In genomic region chr21:44592446-44593365, GRCh38 we compare ENCODE assay signal across 23 cellular contexts. TPM values are rescaled to one million over a fixed set of nuclear protein-coding genes. Genes with fewer than 3 reads are reported as not detected.
DNase-seq lines count a peak whose midpoint lies in the region; ATAC-seq, FAIRE-seq and TF ChIP-seq lines count a peak whose summit lies in the region.
"Had no signal": no experiment of that assay in that cellular context is flagged by ENCODE, and none has a peak within 500 bp of the region (broad histone marks: within the 10 kb centered on the region; RNA-seq: fewer than 3 reads in every experiment).

TSS of gene KRTAP10-6 (minus strand) at chr21:44592505. CDS start at chr21:44592484, 21 bp downstream.

- no peak within 1 kb of the TSS for H2BK5ac ChIP-seq in mesendoderm (ENCODE audit: low read length)

- H3K27ac Mint-ChIP-seq in astrocyte (ENCODE audit: unreplicated experiment): peak within 1 kb of the TSS; percentile 58

- H3K36me3 ChIP-seq in cardiac muscle cell: no peaks in the 10 kb centered on the region
- H3K36me3 ChIP-seq in left ventricle myocardium inferior: no peaks in the 10 kb centered on the region
- H3K36me3 ChIP-seq in astrocyte (ENCODE audit: insufficient read depth, low read length): no peaks in the 10 kb centered on the region
- H3K36me3 ChIP-seq in mesendoderm (ENCODE audit: control insufficient read depth, insufficient read depth, low read length): no peaks in the 10 kb centered on the region
- H3K36me3 ChIP-seq in vagina: no peaks in the 10 kb centered on the region
- H3K36me3 ChIP-seq: heart right ventricle, neutrophil, tibial artery had no signal

- H3K27me3 Mint-ChIP-seq in astrocyte (ENCODE audit: low read depth, unreplicated experiment): peaks cover 27% of the 10 kb centered on the region

- no peak within 1 kb of the TSS for H3K23ac ChIP-seq in mesendoderm (ENCODE audit: low read length)

- no peak within 1 kb of the TSS for H3K9ac ChIP-seq in astrocyte (ENCODE audit: low read length)
- H3K9ac ChIP-seq in mesendoderm (ENCODE audit: low read length): no peak within 1 kb of the TSS
- H3K9ac ChIP-seq: KMS-11 had no signal

- peaks cover 18% of the 10 kb centered on the region for H3K4me1 ChIP-seq in cardiac muscle cell (ENCODE audit: low read depth)
- H3K4me1 ChIP-seq in left ventricle myocardium inferior: peaks cover 8% of the 10 kb centered on the region
- no peaks in the 10 kb centered on the region for H3K4me1 ChIP-seq in astrocyte (ENCODE audit: insufficient read depth, low read length)
- H3K4me1 ChIP-seq in mesendoderm (ENCODE audit: control insufficient read depth, low read depth, low read length): peaks cover 4% of the 10 kb centered on the region
- H3K4me1 ChIP-seq in vagina: no peaks in the 10 kb centered on the region
- H3K4me1 ChIP-seq: tibial artery had no signal

- H4K20me1 ChIP-seq in astrocyte (ENCODE audit: insufficient read depth, low read length): no peaks in the 10 kb centered on the region

- H4K8ac ChIP-seq in mesendoderm (ENCODE audit: low read depth, low read length): no peak within 1 kb of the TSS

- no peak for TF ChIP-seq POLR2A in vagina (IDR thresholded peaks at IDR 0.05)

- TF ChIP-seq CTCF in cardiac muscle cell (IDR thresholded peaks at IDR 0.05; ENCODE audit: low read depth, low read length): no peak
- no peak for TF ChIP-seq CTCF in left ventricle myocardium inferior (IDR thresholded peaks at IDR 0.05; ENCODE audit: borderline replicate concordance)
- TF ChIP-seq CTCF in astrocyte (IDR thresholded peaks at IDR 0.05; ENCODE audit: insufficient read depth, low read depth, low read length): no peak
- TF ChIP-seq CTCF in vagina (IDR thresholded peaks at IDR 0.05): no peak

- H3K4me3 ChIP-seq in cardiac muscle cell: no peak within 1 kb of the TSS
- no peak within 1 kb of the TSS for H3K4me3 ChIP-seq in left ventricle myocardium inferior
- H3K4me3 ChIP-seq in astrocyte (ENCODE audit: insufficient read depth, low read depth, low read length): no peak within 1 kb of the TSS
- H3K4me3 ChIP-seq in mesendoderm (ENCODE audit: low read length): no peak within 1 kb of the TSS
- H3K4me3 ChIP-seq in vagina: no peak within 1 kb of the TSS
- H3K4me3 ChIP-seq: heart right ventricle, SK-N-MC, tibial artery had no signal

- H3K9me3 ChIP-seq in cardiac muscle cell (ENCODE audit: low read depth) (no peaks in the 10 kb centered on the region), left ventricle myocardium inferior (replicated peaks) (no peaks in the 10 kb centered on the region), astrocyte (ENCODE audit: insufficient read depth, low read depth, low read length) (peaks cover 3% of the 10 kb centered on the region), vagina (no peaks in the 10 kb centered on the region)
- H3K9me3 ChIP-seq: heart right ventricle, neutrophil, tibial artery had no signal

- no peaks in the 10 kb centered on the region for H3K79me2 ChIP-seq in astrocyte (ENCODE audit: insufficient read depth, low read length)
- H3K79me2 ChIP-seq in mesendoderm (ENCODE audit: control insufficient read depth, insufficient read depth, low read length): no peaks in the 10 kb centered on the region

- H3K9me3 Mint-ChIP-seq in astrocyte (ENCODE audit: unreplicated experiment): peaks cover 7% of the 10 kb centered on the region

- H3K4me1 Mint-ChIP-seq in astrocyte (ENCODE audit: low read depth, unreplicated experiment): peaks cover 2% of the 10 kb centered on the region

- H3K27ac ChIP-seq in cardiac muscle cell: peak within 1 kb of the TSS; percentile 64
- no peak within 1 kb of the TSS for H3K27ac ChIP-seq in left ventricle myocardium inferior (replicated peaks)
- no peak within 1 kb of the TSS for H3K27ac ChIP-seq in astrocyte (ENCODE audit: low read depth, low read length)
- H3K27ac ChIP-seq in mesendoderm (ENCODE audit: low read depth, low read length): no peak within 1 kb of the TSS
- no peak within 1 kb of the TSS for H3K27ac ChIP-seq in vagina
- H3K27ac ChIP-seq: heart right ventricle, KMS-11, neutrophil, SK-N-MC, tibial artery had no signal

- no peak within 1 kb of the TSS for H2AK5ac ChIP-seq in mesendoderm (ENCODE audit: low read length)

- H3K4me3 Mint-ChIP-seq in astrocyte (ENCODE audit: unreplicated experiment): no peak within 1 kb of the TSS

- peaks cover 1% of the 10 kb centered on the region for H3K36me3 Mint-ChIP-seq in astrocyte (ENCODE audit: low read depth, unreplicated experiment)

- ATAC-seq in GM18868 (IDR thresholded peaks at IDR 0.05; ENCODE audit: unreplicated experiment): no peak
- ATAC-seq: PC-3 had no signal

- WGBS in mesendoderm (ENCODE audit: extremely low coverage, insufficient coverage, low lambda C conversion rate): no CpG with 5 or more reads among the region's 33 CpGs

- no peaks in the 10 kb centered on the region for H3K79me1 ChIP-seq in mesendoderm (ENCODE audit: low read length)

- FAIRE-seq in astrocyte (lab: Jason Lieb, UNC): no peak
- FAIRE-seq: islet of Langerhans had no signal

- H3K18ac ChIP-seq in mesendoderm (ENCODE audit: low read length): no peak within 1 kb of the TSS

- no peak within 1 kb of the TSS for H2BK120ac ChIP-seq in mesendoderm (ENCODE audit: low read depth, low read length)

- no peak within 1 kb of the TSS for H2BK15ac ChIP-seq in mesendoderm (replicated peaks; ENCODE audit: low read depth)

- H3K4ac ChIP-seq in mesendoderm (ENCODE audit: low read depth, low read length): no peak within 1 kb of the TSS

- peak within 1 kb of the TSS; percentile 73 for H3K56ac ChIP-seq in mesendoderm (ENCODE audit: low read length)

- H4K5ac ChIP-seq in mesendoderm (ENCODE audit: low read length): no peak within 1 kb of the TSS

- no peaks in the 10 kb centered on the region for H3K27me3 ChIP-seq in cardiac muscle cell
- peaks cover 26% of the 10 kb centered on the region for H3K27me3 ChIP-seq in left ventricle myocardium inferior (ENCODE audit: low read depth)
- H3K27me3 ChIP-seq in astrocyte (ENCODE audit: insufficient read depth, low read length): no peaks in the 10 kb centered on the region
- H3K27me3 ChIP-seq in mesendoderm (ENCODE audit: insufficient read depth, low read length, poor library complexity): no peaks in the 10 kb centered on the region
- H3K27me3 ChIP-seq in vagina: no peaks in the 10 kb centered on the region

- no peak within 1 kb of the TSS for H2AFZ ChIP-seq in astrocyte (ENCODE audit: low read depth, low read length)

- no peak within 1 kb of the TSS for H3K4me2 ChIP-seq in astrocyte (ENCODE audit: low read length)
- H3K4me2 ChIP-seq in mesendoderm (ENCODE audit: low read length): no peak within 1 kb of the TSS
- H3K4me2 ChIP-seq: KMS-11 had no signal

- DNase-seq in cardiac muscle cell (ENCODE audit: low read depth in 1 of 2, low spot score in 1 of 2): no peak
- DNase-seq in left ventricle myocardium inferior: no peak
- DNase-seq in astrocyte (ENCODE audit: low read depth): no peak
- DNase-seq in mesendoderm: no peak
- DNase-seq in vagina (ENCODE audit: extremely low spot score in 2 of 2): peak; percentile 65 to 95
- DNase-seq in RKO (ENCODE audit: low spot score): no peak
- no peak for DNase-seq in hippocampal formation (lab: John Stamatoyannopoulos, UW)
- DNase-seq: activated gamma-delta T cell treated with Interleukin-2 at 50 U/mL for 16 hours; cerebellar nuclear complex; effector memory CD4-positive, alpha-beta T cell; EL; NCI-H526 treated with DMSO at 0.1 percent for 48 hours; PC-3; retina; stimulated activated naive CD4-positive, alpha-beta T cell treated with Interleukin-2 at 50 U/mL for 16 hours; T-helper 9 cell had no signal

- intact Hi-C loops in left ventricle myocardium inferior (cut with micrococcal nuclease): no loop called here
- intact Hi-C loops in vagina (cut with DNase I): no loop called here

RNA-seq across cellular contexts. Expression of gene KRTAP10-6, which starts in this region (rescaled TPM):
- total RNA-seq in cardiac muscle cell (not detected in 2 replicates), left ventricle myocardium inferior (not detected), astrocyte (not detected in 2 replicates), vagina (not detected)
- 0.29 TPM in 1 of 2 replicates, not detected in the other for polyA plus RNA-seq in cardiac muscle cell
- polyA plus RNA-seq in mesendoderm (2013, experiment 1 of 2): 0.04 TPM
- not detected for polyA plus RNA-seq in mesendoderm (2013, experiment 2 of 2)
- total RNA-seq: heart right ventricle, PC-3 had no signal
- polyA plus RNA-seq: heart right ventricle had no signal

Comparison
In these comparisons a context has a peak if more than half of its experiments do, and no peak if none do; other contexts are left out.
1. Peak in DNase-seq in vagina; RNA of the gene not detected or under 1 TPM.